In genomic region chr19:38402967-38403674, GRCh38 we compare ENCODE assay signal across 1 cellular context.
TF ChIP-seq lines count a peak whose summit lies in the region.

TSS of gene FAM98C (plus strand) at chr19:38403093. CDS start at chr19:38403154, 61 bp downstream.

TF ChIP-seq in HepG2, 621 proteins besides CTCF, POLR2A, EP300 and RAD21 (continued from another document and continues in another):
- peak; percentile 67; the same call in 1 of the 2 replicates for TF ChIP-seq THAP9 (CRISPR knock-in tag; IDR thresholded peaks at IDR 0.05; ENCODE audit: borderline replicate concordance)
- TF ChIP-seq, protein P1, sequence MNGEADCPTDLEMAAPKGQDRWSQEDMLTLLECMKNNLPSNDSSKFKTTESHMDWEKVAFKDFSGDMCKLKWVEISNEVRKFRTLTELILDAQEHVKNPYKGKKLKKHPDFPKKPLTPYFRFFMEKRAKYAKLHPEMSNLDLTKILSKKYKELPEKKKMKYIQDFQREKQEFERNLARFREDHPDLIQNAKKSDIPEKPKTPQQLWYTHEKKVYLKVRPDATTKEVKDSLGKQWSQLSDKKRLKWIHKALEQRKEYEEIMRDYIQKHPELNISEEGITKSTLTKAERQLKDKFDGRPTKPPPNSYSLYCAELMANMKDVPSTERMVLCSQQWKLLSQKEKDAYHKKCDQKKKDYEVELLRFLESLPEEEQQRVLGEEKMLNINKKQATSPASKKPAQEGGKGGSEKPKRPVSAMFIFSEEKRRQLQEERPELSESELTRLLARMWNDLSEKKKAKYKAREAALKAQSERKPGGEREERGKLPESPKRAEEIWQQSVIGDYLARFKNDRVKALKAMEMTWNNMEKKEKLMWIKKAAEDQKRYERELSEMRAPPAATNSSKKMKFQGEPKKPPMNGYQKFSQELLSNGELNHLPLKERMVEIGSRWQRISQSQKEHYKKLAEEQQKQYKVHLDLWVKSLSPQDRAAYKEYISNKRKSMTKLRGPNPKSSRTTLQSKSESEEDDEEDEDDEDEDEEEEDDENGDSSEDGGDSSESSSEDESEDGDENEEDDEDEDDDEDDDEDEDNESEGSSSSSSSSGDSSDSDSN (CRISPR knock-in tag; IDR thresholded peaks at IDR 0.05) = peak; percentile 93
- TF ChIP-seq ZNF670 (CRISPR knock-in tag; IDR thresholded peaks at IDR 0.05; ENCODE audit: borderline replicate concordance) = no peak; the same call in 1 of the 2 replicates
- 0 out of 2 replicates have a peak, but pooled peaks have one; percentile 82 for TF ChIP-seq ZMAT3 (CRISPR knock-in tag; conservative IDR thresholded peaks at IDR 0.05)
- no peak for TF ChIP-seq ATF1 (CRISPR knock-in tag; IDR thresholded peaks at IDR 0.05)
- 0 out of 2 replicates have a peak, but pooled peaks have one; percentile 60 for TF ChIP-seq ZSCAN20 (CRISPR knock-in tag; IDR thresholded peaks at IDR 0.05; ENCODE audit: borderline replicate concordance)
- TF ChIP-seq NCOA5 (CRISPR knock-in tag; IDR thresholded peaks at IDR 0.05) = no peak
- TF ChIP-seq MIER2 (CRISPR knock-in tag; IDR thresholded peaks at IDR 0.05) = 0 out of 2 replicates have a peak, but pooled peaks have one; percentile 49
- peak; percentile 95 for TF ChIP-seq ZNF776 (CRISPR knock-in tag; IDR thresholded peaks at IDR 0.05)
- no peak for TF ChIP-seq HOXA9 (CRISPR knock-in tag; IDR thresholded peaks at IDR 0.05; ENCODE audit: borderline replicate concordance)
- no peak for TF ChIP-seq CBX2 (IDR thresholded peaks at IDR 0.05; ENCODE audit: low read depth, low read length)
- TF ChIP-seq CBX2 (CRISPR knock-in tag; IDR thresholded peaks at IDR 0.05; ENCODE audit: low read depth) = no peak
- TF ChIP-seq ZNF75D (CRISPR knock-in tag; IDR thresholded peaks at IDR 0.05; ENCODE audit: borderline replicate concordance) = no peak
- no peak for TF ChIP-seq ZNF292 (CRISPR knock-in tag; IDR thresholded peaks at IDR 0.05; ENCODE audit: borderline replicate concordance, low read depth)
- TF ChIP-seq HHEX (CRISPR knock-in tag; IDR thresholded peaks at IDR 0.05) = no peak
- no peak for TF ChIP-seq AKNA (CRISPR knock-in tag; IDR thresholded peaks at IDR 0.05; ENCODE audit: borderline replicate concordance)
- TF ChIP-seq E2F2 (CRISPR knock-in tag; IDR thresholded peaks at IDR 0.05; ENCODE audit: borderline replicate concordance) = no peak
- TF ChIP-seq PRMT3 (CRISPR knock-in tag; IDR thresholded peaks at IDR 0.05; ENCODE audit: borderline replicate concordance, low read depth) = no peak
- TF ChIP-seq ZNF746 (CRISPR knock-in tag; IDR thresholded peaks at IDR 0.05) = no peak
- TF ChIP-seq ZNF572 (CRISPR knock-in tag; IDR thresholded peaks at IDR 0.05) = no peak
- TF ChIP-seq FLYWCH1 (CRISPR knock-in tag; IDR thresholded peaks at IDR 0.05) = no peak
- TF ChIP-seq FOXA3 (CRISPR knock-in tag; IDR thresholded peaks at IDR 0.05) = 0 out of 2 replicates have a peak, but pooled peaks have one; percentile 12
- TF ChIP-seq BATF2 (CRISPR knock-in tag; IDR thresholded peaks at IDR 0.05) = no peak
- TF ChIP-seq SNAPC4 (CRISPR knock-in tag; IDR thresholded peaks at IDR 0.05) = 0 out of 2 replicates have a peak, but pooled peaks have one; percentile 57
- TF ChIP-seq, protein P2, sequence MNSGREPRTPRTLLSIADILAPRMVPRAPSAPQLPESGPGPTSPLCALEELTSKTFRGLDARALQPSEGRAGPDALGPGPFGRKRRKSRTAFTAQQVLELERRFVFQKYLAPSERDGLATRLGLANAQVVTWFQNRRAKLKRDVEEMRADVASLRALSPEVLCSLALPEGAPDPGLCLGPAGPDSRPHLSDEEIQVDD (CRISPR knock-in tag; IDR thresholded peaks at IDR 0.05; ENCODE audit: borderline replicate concordance) = peak; percentile 60; the same call in 1 of the 2 replicates
- no peak for TF ChIP-seq SIX4 (CRISPR knock-in tag; IDR thresholded peaks at IDR 0.05)
- TF ChIP-seq, protein P3, sequence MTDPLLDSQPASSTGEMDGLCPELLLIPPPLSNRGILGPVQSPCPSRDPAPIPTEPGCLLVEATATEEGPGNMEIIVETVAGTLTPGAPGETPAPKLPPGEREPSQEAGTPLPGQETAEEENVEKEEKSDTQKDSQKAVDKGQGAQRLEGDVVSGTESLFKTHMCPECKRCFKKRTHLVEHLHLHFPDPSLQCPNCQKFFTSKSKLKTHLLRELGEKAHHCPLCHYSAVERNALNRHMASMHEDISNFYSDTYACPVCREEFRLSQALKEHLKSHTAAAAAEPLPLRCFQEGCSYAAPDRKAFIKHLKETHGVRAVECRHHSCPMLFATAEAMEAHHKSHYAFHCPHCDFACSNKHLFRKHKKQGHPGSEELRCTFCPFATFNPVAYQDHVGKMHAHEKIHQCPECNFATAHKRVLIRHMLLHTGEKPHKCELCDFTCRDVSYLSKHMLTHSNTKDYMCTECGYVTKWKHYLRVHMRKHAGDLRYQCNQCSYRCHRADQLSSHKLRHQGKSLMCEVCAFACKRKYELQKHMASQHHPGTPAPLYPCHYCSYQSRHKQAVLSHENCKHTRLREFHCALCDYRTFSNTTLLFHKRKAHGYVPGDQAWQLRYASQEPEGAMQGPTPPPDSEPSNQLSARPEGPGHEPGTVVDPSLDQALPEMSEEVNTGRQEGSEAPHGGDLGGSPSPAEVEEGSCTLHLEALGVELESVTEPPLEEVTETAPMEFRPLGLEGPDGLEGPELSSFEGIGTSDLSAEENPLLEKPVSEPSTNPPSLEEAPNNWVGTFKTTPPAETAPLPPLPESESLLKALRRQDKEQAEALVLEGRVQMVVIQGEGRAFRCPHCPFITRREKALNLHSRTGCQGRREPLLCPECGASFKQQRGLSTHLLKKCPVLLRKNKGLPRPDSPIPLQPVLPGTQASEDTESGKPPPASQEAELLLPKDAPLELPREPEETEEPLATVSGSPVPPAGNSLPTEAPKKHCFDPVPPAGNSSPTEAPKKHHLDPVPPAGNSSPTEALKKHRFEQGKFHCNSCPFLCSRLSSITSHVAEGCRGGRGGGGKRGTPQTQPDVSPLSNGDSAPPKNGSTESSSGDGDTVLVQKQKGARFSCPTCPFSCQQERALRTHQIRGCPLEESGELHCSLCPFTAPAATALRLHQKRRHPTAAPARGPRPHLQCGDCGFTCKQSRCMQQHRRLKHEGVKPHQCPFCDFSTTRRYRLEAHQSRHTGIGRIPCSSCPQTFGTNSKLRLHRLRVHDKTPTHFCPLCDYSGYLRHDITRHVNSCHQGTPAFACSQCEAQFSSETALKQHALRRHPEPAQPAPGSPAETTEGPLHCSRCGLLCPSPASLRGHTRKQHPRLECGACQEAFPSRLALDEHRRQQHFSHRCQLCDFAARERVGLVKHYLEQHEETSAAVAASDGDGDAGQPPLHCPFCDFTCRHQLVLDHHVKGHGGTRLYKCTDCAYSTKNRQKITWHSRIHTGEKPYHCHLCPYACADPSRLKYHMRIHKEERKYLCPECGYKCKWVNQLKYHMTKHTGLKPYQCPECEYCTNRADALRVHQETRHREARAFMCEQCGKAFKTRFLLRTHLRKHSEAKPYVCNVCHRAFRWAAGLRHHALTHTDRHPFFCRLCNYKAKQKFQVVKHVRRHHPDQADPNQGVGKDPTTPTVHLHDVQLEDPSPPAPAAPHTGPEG (CRISPR knock-in tag; IDR thresholded peaks at IDR 0.05) = 0 out of 2 replicates have a peak, but pooled peaks have one; percentile 39
- TF ChIP-seq NR2F6 (IDR thresholded peaks at IDR 0.05) = no peak
- 0 out of 2 replicates have a peak, but pooled peaks have one; percentile 37 for TF ChIP-seq NR2F6 (CRISPR knock-in tag; IDR thresholded peaks at IDR 0.05)
- no peak for TF ChIP-seq NFIB (CRISPR knock-in tag; IDR thresholded peaks at IDR 0.05; ENCODE audit: borderline replicate concordance)
- TF ChIP-seq ZNF232 (CRISPR knock-in tag; IDR thresholded peaks at IDR 0.05; ENCODE audit: borderline replicate concordance) = 0 out of 2 replicates have a peak, but pooled peaks have one; percentile 30
- TF ChIP-seq ISX (CRISPR knock-in tag; conservative IDR thresholded peaks at IDR 0.05) = 0 out of 2 replicates have a peak, but pooled peaks have one; percentile 65
- TF ChIP-seq HMG20B (CRISPR knock-in tag; conservative IDR thresholded peaks at IDR 0.05) = no peak
